ENCODE assay signal across 8 cellular contexts in genomic region chr10:104353325-104354048, GRCh38. TPM values are rescaled to one million over a fixed set of nuclear protein-coding genes. Genes with fewer than 3 reads are reported as not detected.
A peak's percentile ranks its signal among the peaks of the same experiment; 100 is the strongest.
DNase-seq lines count a peak whose midpoint lies in the region; ATAC-seq and TF ChIP-seq lines count a peak whose summit lies in the region.

A gene with protein sequence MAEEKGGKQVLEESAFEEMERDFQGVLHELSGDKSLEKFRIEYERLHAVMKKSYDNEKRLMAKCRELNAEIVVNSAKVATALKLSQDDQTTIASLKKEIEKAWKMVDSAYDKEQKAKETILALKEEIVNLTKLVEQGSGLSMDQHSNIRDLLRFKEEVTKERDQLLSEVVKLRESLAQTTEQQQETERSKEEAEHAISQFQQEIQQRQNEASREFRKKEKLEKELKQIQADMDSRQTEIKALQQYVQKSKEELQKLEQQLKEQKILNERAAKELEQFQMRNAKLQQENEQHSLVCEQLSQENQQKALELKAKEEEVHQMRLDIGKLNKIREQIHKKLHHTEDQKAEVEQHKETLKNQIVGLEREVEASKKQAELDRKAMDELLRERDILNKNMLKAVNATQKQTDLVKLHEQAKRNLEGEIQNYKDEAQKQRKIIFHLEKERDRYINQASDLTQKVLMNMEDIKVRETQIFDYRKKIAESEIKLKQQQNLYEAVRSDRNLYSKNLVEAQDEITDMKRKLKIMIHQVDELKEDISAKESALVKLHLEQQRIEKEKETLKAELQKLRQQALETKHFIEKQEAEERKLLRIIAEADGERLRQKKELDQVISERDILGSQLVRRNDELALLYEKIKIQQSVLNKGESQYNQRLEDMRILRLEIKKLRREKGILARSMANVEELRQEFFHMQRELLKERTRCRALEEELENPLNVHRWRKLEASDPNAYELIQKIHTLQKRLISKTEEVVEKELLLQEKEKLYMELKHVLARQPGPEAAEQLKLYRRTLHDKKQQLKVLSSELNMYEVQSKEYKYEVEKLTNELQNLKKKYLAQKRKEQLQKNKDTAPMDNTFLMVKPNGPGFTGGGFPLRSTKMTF (plus strand): TSS chr10:104353833. CDS start chr10:104353898, 65 bp downstream.

- in situ Hi-C loops in astrocyte of the spinal cord (cut with HindIII; ENCODE audit: low sequenced_read_pairs) = no loop called here

- H3K4me3 ChIP-seq in astrocyte of the spinal cord (ENCODE audit: low read depth, low read length) (peak within 1 kb of the TSS; percentile 44), iPS-15b (ENCODE audit: low read depth, low read length) (peak within 1 kb of the TSS; percentile 84), skeletal muscle tissue (ENCODE audit: low read length in 3 of 3) (peak within 1 kb of the TSS; percentile 66 to 77 (median 74))

- TF ChIP-seq CTCF in astrocyte of the spinal cord (IDR thresholded peaks at IDR 0.05; ENCODE audit: low read depth, low read length) = peak; percentile 73

- H3K27ac ChIP-seq in skeletal muscle tissue (ENCODE audit: low read depth, low read length) = no peak within 1 kb of the TSS

- no peaks in the 10 kb centered on the region for H3K9me3 ChIP-seq in iPS-15b (ENCODE audit: control insufficient read depth, insufficient read depth, low read length)
- no peaks in the 10 kb centered on the region for H3K9me3 ChIP-seq in skeletal muscle tissue (ENCODE audit: control insufficient read depth in 3 of 3, low read length in 3 of 3)

- H3K9ac ChIP-seq in iPS-15b (ENCODE audit: low read depth, low read length) (no peak within 1 kb of the TSS), skeletal muscle tissue (ENCODE audit: low read depth in 1 of 3, low read length in 3 of 3) (peak within 1 kb of the TSS in 1 of 3 donors; percentile 54)

- peak; percentile 39 for ATAC-seq in GM18508 (IDR thresholded peaks at IDR 0.05; ENCODE audit: insufficient read depth, unreplicated experiment)
- ATAC-seq in HG02970 (IDR thresholded peaks at IDR 0.05; ENCODE audit: low FRiP score, unreplicated experiment) = peak; percentile 51

- H3K27me3 ChIP-seq in iPS-15b (ENCODE audit: control insufficient read depth, insufficient read depth, low read length) = peaks cover 43% of the 10 kb centered on the region
- no peaks in the 10 kb centered on the region for H3K27me3 ChIP-seq in skeletal muscle tissue (ENCODE audit: control insufficient read depth in 3 of 3, insufficient read depth in 3 of 3, low read length in 3 of 3)

- no peaks in the 10 kb centered on the region for H3K36me3 ChIP-seq in iPS-15b (ENCODE audit: control insufficient read depth, insufficient read depth, low read length)
- no peaks in the 10 kb centered on the region for H3K36me3 ChIP-seq in skeletal muscle tissue (ENCODE audit: control insufficient read depth in 3 of 3, insufficient read depth in 3 of 3, low read length in 3 of 3)

- H3K4me1 ChIP-seq in iPS-15b (ENCODE audit: control insufficient read depth, insufficient read depth, low read length) (peaks cover 10% of the 10 kb centered on the region), skeletal muscle tissue (ENCODE audit: control insufficient read depth in 3 of 3, insufficient read depth in 3 of 3, low read length in 3 of 3) (peaks cover 14 to 26% (median 19%) of the 10 kb centered on the region in 3 donors)

- DNase-seq in NCI-H187 (lab: John Stamatoyannopoulos, UW) (peak; percentile 41 to 49), T1000 (lab: John Stamatoyannopoulos, UW) (peak; percentile 84), astrocyte of the spinal cord (ENCODE audit: low read depth, low spot score) (peak; percentile 87), DMS 273 treated with DMSO at 0.1 percent for 48 hours (lab: John Stamatoyannopoulos, UW) (no peak)

RNA-seq across cellular contexts. Expression of the gene that starts here (rescaled TPM):
- total RNA-seq in skeletal muscle tissue = under 0.01 TPM
